Comparison of ENCODE assay signal across 40 cellular contexts in genomic region chr16:6701096-6701495, GRCh38.
"Had no signal": no experiment of that assay in that cellular context is flagged by ENCODE, and none has a peak within 500 bp of the region (broad histone marks: within the 10 kb centered on the region; RNA-seq: fewer than 3 reads in every experiment).

No MANE protein-coding gene starts in this region.

- FAIRE-seq: astrocyte, TTC549 had no signal

- H3K9me3 ChIP-seq: adrenal gland, body of pancreas, breast epithelium had no signal

- H3K4me1 ChIP-seq: adrenal gland, body of pancreas, breast epithelium had no signal

- H3K4me3 ChIP-seq: adrenal gland, body of pancreas, breast epithelium, cardiac muscle cell had no signal

- ATAC-seq: activated CD8-positive, alpha-beta T cell treated with anti-CD3 and anti-CD28 coated beads for 36 hours; activated naive CD4-positive, alpha-beta T cell treated with anti-CD3 and anti-CD28 coated beads, Interleukin-2, amount 50 U/mL, for 72 hours; activated T-cell treated with anti-CD3 and anti-CD28 coated beads, Interleukin-2, amount 50 U/mL, for 4 hours; activated T-cell treated with anti-CD3 and anti-CD28 coated beads, Interleukin-2, amount 50 U/mL, for 72 hours; activated T-helper 17 cell treated with anti-CD3 and anti-CD28 coated beads, Interleukin-2, amount 50 U/mL, for 72 hours; body of pancreas had no signal

- H3K36me3 Mint-ChIP-seq: activated CD4-positive, alpha-beta memory T cell treated with anti-CD3 and anti-CD28 coated beads for 36 hours; activated naive CD8-positive, alpha-beta T cell treated with anti-CD3 and anti-CD28 coated beads for 36 hours had no signal

- H3K27me3 ChIP-seq: adrenal gland, body of pancreas, brain microvascular endothelial cell, breast epithelium, cardiac muscle cell had no signal

- H3K4me3 Mint-ChIP-seq: activated B cell treated with CpG ODN at 0.5 μM for 24 hours; activated CD4-positive, alpha-beta memory T cell treated with anti-CD3 and anti-CD28 coated beads for 36 hours; activated CD4-positive, alpha-beta T cell treated with anti-CD3 and anti-CD28 coated beads, Interleukin-2, amount 10 ng/mL, durations not matched to agents 24 days and 14 days; activated CD8-positive, alpha-beta T cell treated with anti-CD3 and anti-CD28 coated beads for 36 hours; activated naive CD4-positive, alpha-beta T cell treated with anti-CD3 and anti-CD28 coated beads for 36 hours; activated naive CD8-positive, alpha-beta T cell treated with anti-CD3 and anti-CD28 coated beads for 36 hours; activated T-cell treated with anti-CD3 and anti-CD28 coated beads, Interleukin-2, amount 50 U/mL, for 4 hours; activated T-cell treated with anti-CD3 and anti-CD28 coated beads, Interleukin-2, amount 50 U/mL, for 72 hours; activated T-helper 1 cell treated with anti-CD3 and anti-CD28 coated beads, Interleukin-12 subunit alpha, Interleukin-12 subunit beta, Interleukin-2, Interleukin-4 antibody, amounts not matched to agents 30 ng/mL and 10 ng/mL and 1 ng/mL, durations not matched to agents 14 hours and 24 hours and 36 hours; activated T-helper 17 cell treated with anti-CD3 and anti-CD28 coated beads, Interleukin-2, amount 50 U/mL, for 72 hours; central memory CD8-positive, alpha-beta T cell; T-helper 1 cell treated with Interleukin-12 subunit alpha and Interleukin-12 subunit beta and Interleukin-4 antibody, amounts not matched to agents 30 μg/mL and 1 μg/mL, for 36 hours; T-helper 2 cell treated with Interferon-gamma antibody and Interleukin-4, amounts not matched to agents 5 μg/mL and 100 μg/mL, for 36 hours had no signal

- H3K4me1 Mint-ChIP-seq: activated B cell treated with CpG ODN at 0.5 μM for 24 hours; activated CD4-positive, alpha-beta T cell treated with anti-CD3 and anti-CD28 coated beads, Interleukin-2, amount 10 ng/mL, durations not matched to agents 24 days and 14 days; activated naive CD8-positive, alpha-beta T cell treated with anti-CD3 and anti-CD28 coated beads for 36 hours; activated T-helper 17 cell treated with anti-CD3 and anti-CD28 coated beads, Interleukin-2, amount 50 U/mL, for 72 hours; central memory CD8-positive, alpha-beta T cell had no signal

- H3K36me3 ChIP-seq: adrenal gland, brain microvascular endothelial cell, breast epithelium, cardiac muscle cell had no signal

- H3K9me3 Mint-ChIP-seq: activated CD4-positive, alpha-beta T cell treated with anti-CD3 and anti-CD28 coated beads, Interleukin-2, amount 10 ng/mL, durations not matched to agents 24 days and 14 days had no signal

- H3K27me3 Mint-ChIP-seq: activated B cell treated with CpG ODN at 0.5 μM for 24 hours; activated CD4-positive, alpha-beta memory T cell treated with anti-CD3 and anti-CD28 coated beads for 36 hours; activated CD4-positive, alpha-beta T cell treated with anti-CD3 and anti-CD28 coated beads, Interleukin-2, amount 10 ng/mL, durations not matched to agents 24 days and 14 days; activated CD8-positive, alpha-beta T cell treated with anti-CD3 and anti-CD28 coated beads for 36 hours; activated naive CD8-positive, alpha-beta T cell treated with anti-CD3 and anti-CD28 coated beads for 36 hours; activated T-helper 17 cell treated with anti-CD3 and anti-CD28 coated beads, Interleukin-2, amount 50 U/mL, for 72 hours; central memory CD8-positive, alpha-beta T cell had no signal

- DNase-seq: activated B cell treated with CpG ODN at 0.5 μM for 24 hours; activated CD4-positive, alpha-beta memory T cell treated with anti-CD3 and anti-CD28 coated beads for 36 hours; activated CD4-positive, alpha-beta T cell treated with anti-CD3 and anti-CD28 coated beads for 4 hours; activated CD4-positive, alpha-beta T cell treated with anti-CD3 and anti-CD28 coated beads, Interleukin-2, amount 10 ng/mL, durations not matched to agents 24 days and 14 days; activated CD4-positive, alpha-beta T cell treated with anti-CD3 and anti-CD28 coated beads, Interleukin-2, amount 50 U/mL, for 1 hour; activated CD4-positive, alpha-beta T cell treated with anti-CD3 and anti-CD28 coated beads, Interleukin-2, amount 50 U/mL, for 4 hours; activated CD4-positive, CD25-positive, alpha-beta regulatory T cell treated with anti-CD3 and anti-CD28 coated beads, Interleukin-2, amount 50 U/mL, for 72 hours; activated CD8-positive, alpha-beta memory T cell treated with anti-CD3 and anti-CD28 coated beads, Interleukin-2, amount 50 U/mL, for 4 hours; activated CD8-positive, alpha-beta T cell treated with anti-CD3 and anti-CD28 coated beads for 36 hours; activated effector memory CD4-positive, alpha-beta T cell treated with anti-CD3 and anti-CD28 coated beads, Interleukin-2, amount 50 U/mL, for 16 hours; activated gamma-delta T cell treated with Interleukin-2 at 50 U/mL for 16 hours; activated naive CD4-positive, alpha-beta T cell; activated naive CD4-positive, alpha-beta T cell treated with anti-CD3 and anti-CD28 coated beads for 36 hours; activated naive CD4-positive, alpha-beta T cell treated with anti-CD3 and anti-CD28 coated beads, Interleukin-2, amount 50 U/mL, for 16 hours; activated naive CD8-positive, alpha-beta T cell treated with anti-CD3 and anti-CD28 coated beads for 36 hours; activated T-cell treated with anti-CD3 and anti-CD28 coated beads for 4 hours; activated T-cell treated with anti-CD3 and anti-CD28 coated beads, Interleukin-2, amount 50 U/mL, for 1 hour; activated T-cell treated with anti-CD3 and anti-CD28 coated beads, Interleukin-2, amount 50 U/mL, for 4 hours; activated T-cell treated with anti-CD3 and anti-CD28 coated beads, Interleukin-2, amount 50 U/mL, for 72 hours; adrenal gland; amniotic stem cell; aorta; body of pancreas; brain microvascular endothelial cell; caudate nucleus; cerebellar nuclear complex; T-helper 1 cell; T-helper 2 cell; T-helper 9 cell had no signal

- H3K27ac Mint-ChIP-seq: activated B cell treated with CpG ODN at 0.5 μM for 24 hours; activated CD4-positive, alpha-beta memory T cell treated with anti-CD3 and anti-CD28 coated beads for 36 hours; activated CD4-positive, alpha-beta T cell treated with anti-CD3 and anti-CD28 coated beads, Interleukin-2, amount 10 ng/mL, durations not matched to agents 24 days and 14 days; activated CD8-positive, alpha-beta T cell treated with anti-CD3 and anti-CD28 coated beads for 36 hours; activated naive CD4-positive, alpha-beta T cell treated with anti-CD3 and anti-CD28 coated beads for 36 hours; activated naive CD4-positive, alpha-beta T cell treated with anti-CD3 and anti-CD28 coated beads, Interleukin-2, amount 50 U/mL, for 72 hours; activated naive CD8-positive, alpha-beta T cell treated with anti-CD3 and anti-CD28 coated beads for 36 hours; activated T-cell treated with anti-CD3 and anti-CD28 coated beads, Interleukin-2, amount 50 U/mL, for 72 hours; activated T-helper 1 cell treated with anti-CD3 and anti-CD28 coated beads, Interleukin-12 subunit alpha, Interleukin-12 subunit beta, Interleukin-2, Interleukin-4 antibody, amounts not matched to agents 30 ng/mL and 10 ng/mL and 1 ng/mL, durations not matched to agents 14 hours and 24 hours and 36 hours; activated T-helper 17 cell treated with anti-CD3 and anti-CD28 coated beads, Interleukin-2, amount 50 U/mL, for 72 hours; T-helper 1 cell treated with Interleukin-12 subunit alpha and Interleukin-12 subunit beta and Interleukin-4 antibody, amounts not matched to agents 30 μg/mL and 1 μg/mL, for 36 hours; T-helper 2 cell treated with Interferon-gamma antibody and Interleukin-4, amounts not matched to agents 5 μg/mL and 100 μg/mL, for 36 hours had no signal

- H3K27ac ChIP-seq: adrenal gland, body of pancreas, brain microvascular endothelial cell, breast epithelium, cardiac muscle cell, VCaP had no signal
